23 cellular contexts compared by ENCODE assay signal in genomic region chr5:159844725-159845124, GRCh38.
"Had no signal": no experiment of that assay in that cellular context is flagged by ENCODE, and none has a peak within 500 bp of the region (broad histone marks: within the 10 kb centered on the region; RNA-seq: fewer than 3 reads in every experiment).

No MANE protein-coding gene starts in this region.

- H3K36me3 ChIP-seq: esophagus squamous epithelium, gastrocnemius medialis, heart right ventricle, left lung, lower lobe of right lung had no signal

- H3K4me1 ChIP-seq: esophagus squamous epithelium, heart right ventricle, left lung, lower lobe of right lung had no signal

- H3K9me3 Mint-ChIP-seq: memory B cell; naive thymus-derived CD4-positive, alpha-beta T cell had no signal

- H3K36me3 Mint-ChIP-seq: memory B cell; naive thymus-derived CD4-positive, alpha-beta T cell had no signal

- H3K4me3 ChIP-seq: coronary artery, dorsolateral prefrontal cortex, esophagus squamous epithelium, gastrocnemius medialis, heart right ventricle, left lung, lower lobe of right lung had no signal

- H3K4me3 Mint-ChIP-seq: memory B cell; naive thymus-derived CD4-positive, alpha-beta T cell had no signal

- H3K4me1 Mint-ChIP-seq: memory B cell; naive thymus-derived CD4-positive, alpha-beta T cell had no signal

- H3K27ac Mint-ChIP-seq: memory B cell; naive thymus-derived CD4-positive, alpha-beta T cell had no signal

- H3K9me3 ChIP-seq: esophagus squamous epithelium, gastrocnemius medialis, heart right ventricle, left lung, lower lobe of right lung had no signal

- DNase-seq: dermis blood vessel endothelial cell; effector CD4-positive, alpha-beta T cell; effector memory CD4-positive, alpha-beta T cell; erythroblast; esophagus squamous epithelium; foreskin fibroblast; foreskin melanocyte; glutamatergic neuron; head of caudate nucleus; heart right ventricle; hippocampal formation; left cardiac atrium; left lung; left ventricle myocardium superior; lower lobe of right lung; mesendoderm; midbrain; naive thymus-derived CD4-positive, alpha-beta T cell had no signal

- H3K27me3 ChIP-seq: dorsolateral prefrontal cortex, esophagus squamous epithelium, gastrocnemius medialis, heart right ventricle, left lung had no signal

- H3K27ac ChIP-seq: coronary artery, dorsolateral prefrontal cortex, epithelial cell of prostate, esophagus squamous epithelium, heart right ventricle, left lung, lower lobe of right lung had no signal
